ENCODE assay signal across 9 cellular contexts in the genomic region with DNA sequence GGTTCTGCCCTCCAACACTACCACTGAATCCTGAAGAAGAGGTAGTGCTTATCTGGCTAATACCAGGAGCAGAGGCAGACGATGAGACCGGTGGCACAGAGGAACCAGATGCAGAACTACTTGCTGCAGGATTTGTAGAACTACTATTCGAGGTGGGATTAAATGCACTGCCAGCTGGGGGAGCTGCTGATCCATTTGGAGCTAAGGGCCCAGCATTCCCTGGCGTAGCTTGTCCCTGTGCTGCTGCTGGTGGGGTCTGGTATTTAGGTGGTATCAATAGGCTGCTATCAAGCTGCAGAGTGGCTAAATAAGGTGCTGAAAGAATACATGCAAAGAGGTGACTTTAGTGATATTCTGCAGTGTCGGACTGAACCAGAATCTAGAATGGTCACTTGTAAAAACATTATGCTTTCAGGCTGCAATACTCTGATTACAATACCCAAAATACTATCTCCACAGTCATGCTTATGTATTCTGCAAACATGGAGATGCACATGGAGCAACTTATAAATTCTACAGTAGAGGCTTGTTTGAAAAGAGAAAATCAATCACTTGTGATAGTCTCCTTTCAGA.
DNase-seq lines count a peak whose midpoint lies in the region; ATAC-seq and TF ChIP-seq lines count a peak whose summit lies in the region.
"Had no signal": no experiment of that assay in that cellular context is flagged by ENCODE, and none has a peak within 500 bp of the region (broad histone marks: within the 10 kb centered on the region; RNA-seq: fewer than 3 reads in every experiment).

No MANE protein-coding gene starts in this region.

- CTCF ChIA-PET in HCT116 (lab: Charles Lee): interaction anchor here (0.8 to 1.8 kb wide), 7 partner anchors 9 to 726 kb away, joined by 3 to 8 read pairs (median 4); no protein-coding TSS in a partner anchor

- BruUV-seq in HCT116 (replicated peaks; lab: Mats Ljungman, UMichigan): no TSS peak

- H3K9ac ChIP-seq in HCT116 (ENCODE audit: low read length): no peak overlapping the region
- H3K9ac ChIP-seq in liver (ENCODE audit: low read depth in 1 of 2, low read length in 2 of 2): no peak overlapping the region

- TF ChIP-seq RAD21 in HCT116 (IDR thresholded peaks at IDR 0.05; ENCODE audit: low read depth): peak; percentile 60
- peak; percentile 28 to 60 for TF ChIP-seq RAD21 in liver (IDR thresholded peaks at IDR 0.05)

- H3K9me2 ChIP-seq in HCT116 (ENCODE audit: insufficient read depth): no peaks in the 10 kb centered on the region

- POLR2A ChIA-PET in HCT116 (lab: Charles Lee): no interaction called here

- no peak overlapping the region for H3K4me2 ChIP-seq in HCT116 (ENCODE audit: low read length)
- H3K4me2 ChIP-seq: smooth muscle cell had no signal

- H4K20me1 ChIP-seq in HCT116 (ENCODE audit: insufficient read depth): peaks cover 10% of the 10 kb centered on the region; the same call in 1 of the 2 replicates

- peaks cover 47 to 57% of the 10 kb centered on the region in 2 experiments; a peak in 3 of 4 replicates for H3K36me3 ChIP-seq in HCT116 (ENCODE audit: control insufficient read depth in 1 of 2, insufficient read depth in 2 of 2, low read length in 2 of 2)
- peaks cover 5 to 50% (median 36%) of the 10 kb centered on the region in 4 donors for H3K36me3 ChIP-seq in liver (ENCODE audit: control insufficient read depth in 4 of 4, insufficient read depth in 3 of 4, low read depth in 1 of 4, low read length in 3 of 4)
- peaks cover 4 to 100% (median 85%) of the 10 kb centered on the region in 6 donors for H3K36me3 ChIP-seq in spleen

- TF ChIP-seq POLR2A in HCT116 (IDR thresholded peaks at IDR 0.05; ENCODE audit: borderline replicate concordance, extremely low read depth, insufficient read depth, insufficient read length) (no peak), spleen (IDR thresholded peaks at IDR 0.05) (no peak)

- no peaks in the 10 kb centered on the region for H3K27me3 ChIP-seq in HCT116 (ENCODE audit: insufficient read depth, low read length)
- H3K27me3 ChIP-seq in liver (ENCODE audit: control insufficient read depth in 4 of 4, insufficient read depth in 4 of 4, low read length in 3 of 4): no peaks in the 10 kb centered on the region
- no peaks in the 10 kb centered on the region for H3K27me3 ChIP-seq in spleen (replicated peaks in 1 of 7)

- TF ChIP-seq CTCF in HCT116 (IDR thresholded peaks at IDR 0.05 in 2 of 3, conservative IDR thresholded peaks at IDR 0.05 in 1 of 3; ENCODE audit: borderline replicate concordance in 1 of 3, insufficient read depth in 1 of 3, low read depth in 2 of 3, low read length in 2 of 3): peak; percentile 26 to 59 (median 54); a peak in 5 of 6 replicates
- peak; percentile 77 for TF ChIP-seq CTCF in VCaP (conservative IDR thresholded peaks at IDR 0.05)
- TF ChIP-seq CTCF in liver (IDR thresholded peaks at IDR 0.05; ENCODE audit: low read depth, low read length, missing input control): peak; percentile 11
- TF ChIP-seq CTCF in spleen (IDR thresholded peaks at IDR 0.05 in 8 of 11, conservative IDR thresholded peaks at IDR 0.05 in 3 of 11): no peak

- H3K4me3 ChIP-seq in HCT116 (replicated peaks in 1 of 2; ENCODE audit: low read depth in 1 of 2, low read length in 2 of 2) (no peak overlapping the region), liver (ENCODE audit: low read depth in 1 of 3, low read length in 3 of 3) (no peak overlapping the region), spleen (no peak overlapping the region)
- H3K4me3 ChIP-seq: smooth muscle cell had no signal

- no peak overlapping the region for H3K27ac ChIP-seq in HCT116 (ENCODE audit: low read depth, low read length)
- H3K27ac ChIP-seq in VCaP: no peak overlapping the region
- H3K27ac ChIP-seq in liver (ENCODE audit: low read depth in 1 of 2, low read length in 2 of 2): no peak overlapping the region
- no peak overlapping the region for H3K27ac ChIP-seq in spleen

- no peak overlapping the region for H2AFZ ChIP-seq in HCT116 (ENCODE audit: low read depth, low read length, poor library complexity, severe bottlenecking)

- peaks cover 94% of the 10 kb centered on the region for H3K79me2 ChIP-seq in HCT116 (ENCODE audit: insufficient read depth, low read length)

- intact Hi-C loops in HCT116 (cut with micrococcal nuclease): no loop called here
- intact Hi-C loops in spleen (cut with DNase I; ENCODE audit: low total_unique reads): loop anchor here (10.0 kb wide), 1 partner anchor 711 kb away; no protein-coding TSS in a partner anchor

- ATAC-seq in HCT116 (peak; percentile 84), GM21723 (IDR thresholded peaks at IDR 0.05; ENCODE audit: unreplicated experiment) (no peak)

- DNase-seq in NCI-H2107 treated with DMSO at 0.1 percent for 48 hours (lab: John Stamatoyannopoulos, UW; ENCODE audit: unreplicated experiment): peak; percentile 13
- no peak for DNase-seq in NCI-H2107 (lab: John Stamatoyannopoulos, UW)
- DNase-seq in HCT116 (ENCODE audit: low read depth, low spot score): no peak
- no peak for DNase-seq in spleen
- DNase-seq in NCI-H345 treated with DMSO at 0.1 percent for 48 hours (lab: John Stamatoyannopoulos, UW; ENCODE audit: unreplicated experiment): no peak

- WGBS in liver: 82% methylated on average over 5 of the region's 5 CpGs
- 85 to 89% (median 86%) methylated on average over 5 of the region's 5 CpGs for WGBS in spleen, 5 donors

- H3K9me3 ChIP-seq in HCT116 (ENCODE audit: control insufficient read depth in 1 of 2, insufficient read depth in 1 of 2, low read depth in 1 of 2, low read length in 2 of 2) (no peaks in the 10 kb centered on the region), liver (ENCODE audit: control insufficient read depth in 4 of 4, low read length in 3 of 4) (no peaks in the 10 kb centered on the region), spleen (no peaks in the 10 kb centered on the region)

- H3K4me1 ChIP-seq in HCT116 (ENCODE audit: control insufficient read depth in 1 of 2, insufficient read depth in 2 of 2, low read length in 2 of 2): no peaks in the 10 kb centered on the region
- H3K4me1 ChIP-seq in liver (ENCODE audit: control insufficient read depth in 4 of 4, insufficient read depth in 4 of 4, low read length in 3 of 4): peaks cover 0 to 5% (median 2%) of the 10 kb centered on the region in 4 donors
- peaks cover 2 to 8% (median 4%) of the 10 kb centered on the region in 6 donors for H3K4me1 ChIP-seq in spleen

- RAD21 ChIA-PET in HCT116 (lab: Charles Lee; ENCODE audit: low non-redundant PET in 1 of 2, low total read pairs in 2 of 2, uncharacterized antibody in 2 of 2, unreplicated experiment in 2 of 2): interaction anchor here in 1 of 2 experiments (0.5 kb wide), 1 partner anchor 293 kb away, joined by 3 read pairs; no protein-coding TSS in a partner anchor

TF ChIP-seq in HCT116, 20 proteins besides CTCF, POLR2A, EP300 and RAD21:
- TF ChIP-seq SRF (IDR thresholded peaks at IDR 0.05; ENCODE audit: low read depth): no peak
- peak; percentile 15; the same call in 1 of the 2 replicates for TF ChIP-seq FOSL1 (IDR thresholded peaks at IDR 0.05; ENCODE audit: low read depth)

TF ChIP-seq in liver, 16 proteins besides CTCF, POLR2A, EP300 and RAD21:
- TF ChIP-seq JUND (IDR thresholded peaks at IDR 0.05) (no peak), FOXA2 (IDR thresholded peaks at IDR 0.05) (no peak), HNF4A (conservative IDR thresholded peaks at IDR 0.05) (no peak)
- TF ChIP-seq, protein P1, sequence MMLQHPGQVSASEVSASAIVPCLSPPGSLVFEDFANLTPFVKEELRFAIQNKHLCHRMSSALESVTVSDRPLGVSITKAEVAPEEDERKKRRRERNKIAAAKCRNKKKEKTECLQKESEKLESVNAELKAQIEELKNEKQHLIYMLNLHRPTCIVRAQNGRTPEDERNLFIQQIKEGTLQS (IDR thresholded peaks at IDR 0.05): no peak
TF ChIP-seq in liver: peak in this region for 0.

Comparison
In these comparisons a context has a peak if more than half of its experiments do, and no peak if none do; other contexts are left out.
1. CTCF ChIP-seq: peak in HCT116 (3 of 3), VCaP (single experiment) and liver (single experiment); none in spleen (0 of 11).